1 cellular context compared by ENCODE assay signal in the genomic region with DNA sequence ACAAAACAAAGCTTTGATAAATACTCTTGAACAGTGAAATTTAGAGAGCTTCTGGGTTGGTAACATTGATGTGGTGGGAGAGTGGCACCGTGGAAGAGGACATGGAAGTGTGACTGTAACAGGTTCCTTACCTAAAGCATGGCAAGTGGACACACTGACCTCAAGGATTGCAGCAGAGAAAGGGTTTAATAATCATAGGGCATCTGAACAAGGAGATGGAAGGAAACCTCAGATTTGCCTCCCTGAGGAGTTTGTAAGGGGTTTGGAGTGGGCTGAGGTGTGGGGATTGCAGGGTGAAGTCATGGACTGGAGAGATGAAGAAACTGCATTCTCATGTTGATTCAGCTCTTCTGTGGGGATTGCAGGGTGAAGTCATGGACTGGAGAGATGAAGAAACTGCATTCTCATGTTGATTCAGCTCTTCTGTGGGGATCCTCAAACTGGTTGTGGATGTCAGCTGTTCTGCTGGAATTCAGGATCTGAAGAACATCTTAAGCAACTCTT.
TF ChIP-seq lines count a peak whose summit lies in the region.

No MANE protein-coding gene starts in this region.

TF ChIP-seq in A549, 52 proteins besides CTCF, POLR2A, EP300 and RAD21 (continued from another document):
- no peak for TF ChIP-seq RARB (CRISPR knock-in tag; IDR thresholded peaks at IDR 0.05)
- peak in 1 of 2 experiments; percentile 32; a peak in 1 of 4 replicates for TF ChIP-seq CEBPB (IDR thresholded peaks at IDR 0.05)
- peak; percentile 83 for TF ChIP-seq MAFK (IDR thresholded peaks at IDR 0.05; ENCODE audit: partially characterized antibody)
